In genomic region chr3:52682016-52682415, GRCh38 we compare ENCODE assay signal across 8 cellular contexts. TPM values are rescaled to one million over a fixed set of nuclear protein-coding genes. Genes with fewer than 3 reads are reported as not detected.
DNase-seq lines count a peak whose midpoint lies in the region; ATAC-seq and FAIRE-seq lines count a peak whose summit lies in the region.

No MANE protein-coding gene starts in this region.

- DNase-seq in Daoy (ENCODE audit: low read depth): peak; percentile 71
- peak; percentile 50 for DNase-seq in HTR-8/SVneo (ENCODE audit: insufficient read length, low spot score)
- DNase-seq in activated naive CD8-positive, alpha-beta T cell treated with anti-CD3 and anti-CD28 coated beads, Interleukin-2, amount 10 ng/mL, durations not matched to agents 7 days and 5 days: no peak
- peak; percentile 28 for DNase-seq in iPS-NIHi7 (ENCODE audit: extremely low spot score)
- DNase-seq in stimulated activated naive B cell treated with anti-CD40 and anti-IgM and Interleukin-4, amounts not matched to agents 10 μg/mL and 1 μg/mL and 100 μg/mL, for 72 hours: peak; percentile 45
- no peak for DNase-seq in ureter (ENCODE audit: low spot score)

- POLR2A ChIA-PET in activated naive CD8-positive, alpha-beta T cell treated with anti-CD3 and anti-CD28 coated beads, Interleukin-2, amount 10 ng/mL, durations not matched to agents 7 days and 5 days (lab: Charles Lee): no interaction called here

- no peaks in the 10 kb centered on the region for H3K9me3 Mint-ChIP-seq in activated naive CD8-positive, alpha-beta T cell treated with anti-CD3 and anti-CD28 coated beads, Interleukin-2, amount 10 ng/mL, durations not matched to agents 7 days and 5 days
- no peaks in the 10 kb centered on the region for H3K9me3 Mint-ChIP-seq in stimulated activated naive B cell treated with anti-CD40 and anti-IgM and Interleukin-4, amounts not matched to agents 10 μg/mL and 1 μg/mL and 100 μg/mL, for 72 hours

- no peak for ATAC-seq in activated naive CD8-positive, alpha-beta T cell treated with anti-CD3 and anti-CD28 coated beads, Interleukin-2, amount 10 ng/mL, durations not matched to agents 7 days and 5 days (ENCODE audit: low read depth)
- ATAC-seq in stimulated activated naive B cell treated with anti-CD40 and anti-IgM and Interleukin-4, amounts not matched to agents 10 μg/mL and 1 μg/mL and 100 μg/mL, for 72 hours (replicated peaks): peak; percentile 26 to 61
- ATAC-seq in HG02852 (IDR thresholded peaks at IDR 0.05; ENCODE audit: unreplicated experiment): no peak
- ATAC-seq in HG03442 (IDR thresholded peaks at IDR 0.05; ENCODE audit: unreplicated experiment): no peak

- peak overlapping the region; percentile 14 for H3K27ac Mint-ChIP-seq in activated naive CD8-positive, alpha-beta T cell treated with anti-CD3 and anti-CD28 coated beads, Interleukin-2, amount 10 ng/mL, durations not matched to agents 7 days and 5 days
- H3K27ac Mint-ChIP-seq in stimulated activated naive B cell treated with anti-CD40 and anti-IgM and Interleukin-4, amounts not matched to agents 10 μg/mL and 1 μg/mL and 100 μg/mL, for 72 hours: peak overlapping the region; percentile 86

- peaks cover 29% of the 10 kb centered on the region for H3K4me1 Mint-ChIP-seq in activated naive CD8-positive, alpha-beta T cell treated with anti-CD3 and anti-CD28 coated beads, Interleukin-2, amount 10 ng/mL, durations not matched to agents 7 days and 5 days
- peaks cover 11 to 50% of the 10 kb centered on the region in 2 donors for H3K4me1 Mint-ChIP-seq in stimulated activated naive B cell treated with anti-CD40 and anti-IgM and Interleukin-4, amounts not matched to agents 10 μg/mL and 1 μg/mL and 100 μg/mL, for 72 hours

- H3K36me3 Mint-ChIP-seq in activated naive CD8-positive, alpha-beta T cell treated with anti-CD3 and anti-CD28 coated beads, Interleukin-2, amount 10 ng/mL, durations not matched to agents 7 days and 5 days: peaks cover 13% of the 10 kb centered on the region
- H3K36me3 Mint-ChIP-seq in stimulated activated naive B cell treated with anti-CD40 and anti-IgM and Interleukin-4, amounts not matched to agents 10 μg/mL and 1 μg/mL and 100 μg/mL, for 72 hours: peaks cover 26 to 38% of the 10 kb centered on the region in 2 donors

- H3K4me3 Mint-ChIP-seq in activated naive CD8-positive, alpha-beta T cell treated with anti-CD3 and anti-CD28 coated beads, Interleukin-2, amount 10 ng/mL, durations not matched to agents 7 days and 5 days: peak overlapping the region; percentile 6
- H3K4me3 Mint-ChIP-seq in stimulated activated naive B cell treated with anti-CD40 and anti-IgM and Interleukin-4, amounts not matched to agents 10 μg/mL and 1 μg/mL and 100 μg/mL, for 72 hours: peak overlapping the region; percentile 14 to 35

- H3K27me3 Mint-ChIP-seq in activated naive CD8-positive, alpha-beta T cell treated with anti-CD3 and anti-CD28 coated beads, Interleukin-2, amount 10 ng/mL, durations not matched to agents 7 days and 5 days: no peaks in the 10 kb centered on the region
- H3K27me3 Mint-ChIP-seq in stimulated activated naive B cell treated with anti-CD40 and anti-IgM and Interleukin-4, amounts not matched to agents 10 μg/mL and 1 μg/mL and 100 μg/mL, for 72 hours: no peaks in the 10 kb centered on the region

- FAIRE-seq in HTR-8/SVneo (lab: Jason Lieb, UNC): peak; percentile 67

RNA-seq across cellular contexts. Expression of gene PBRM1, which starts 3.7 kb away (rescaled TPM):
- total RNA-seq in Daoy (2014; rRNA removed; shearing (Covaris generic)): 34.1 and 36.7 TPM in 2 replicates
- total RNA-seq in activated naive CD8-positive, alpha-beta T cell treated with anti-CD3 and anti-CD28 coated beads, Interleukin-2, amount 10 ng/mL, durations not matched to agents 7 days and 5 days: 10 to 100 TPM; 73.5 to 77.0 TPM
- total RNA-seq in ureter: 82.3 TPM

RNA-seq across cellular contexts. Expression of gene GNL3, which starts 3.8 kb away (rescaled TPM):
- 203 and 268 TPM in 2 replicates for total RNA-seq in Daoy (2014; rRNA removed; shearing (Covaris generic))
- total RNA-seq in activated naive CD8-positive, alpha-beta T cell treated with anti-CD3 and anti-CD28 coated beads, Interleukin-2, amount 10 ng/mL, durations not matched to agents 7 days and 5 days: 10 to 100 TPM; 72.5 to 75.9 TPM
- total RNA-seq in ureter: 174 TPM

RNA-seq across cellular contexts. Expression of gene GLT8D1, which starts 23.6 kb away (rescaled TPM):
- 37.7 and 62.4 TPM in 2 replicates for total RNA-seq in Daoy (2014; rRNA removed; shearing (Covaris generic))
- 10 to 100 TPM; 44.6 to 45.7 TPM for total RNA-seq in activated naive CD8-positive, alpha-beta T cell treated with anti-CD3 and anti-CD28 coated beads, Interleukin-2, amount 10 ng/mL, durations not matched to agents 7 days and 5 days
- total RNA-seq in ureter: 52.3 TPM

RNA-seq across cellular contexts. Expression of gene SPCS1, which starts 23.9 kb away (rescaled TPM):
- 120 and 132 TPM in 2 replicates for total RNA-seq in Daoy (2014; rRNA removed; shearing (Covaris generic))
- total RNA-seq in activated naive CD8-positive, alpha-beta T cell treated with anti-CD3 and anti-CD28 coated beads, Interleukin-2, amount 10 ng/mL, durations not matched to agents 7 days and 5 days: 10 to 100 TPM; 90.1 to 90.4 TPM
- total RNA-seq in ureter: 125 TPM

Comparison
In these comparisons a context has a peak if more than half of its experiments do, and no peak if none do; other contexts are left out.
1. DNase-seq: peak in Daoy (single experiment), HTR-8/SVneo (single experiment), iPS-NIHi7 (single experiment) and stimulated activated naive B cell treated with anti-CD40 and anti-IgM and Interleukin-4, amounts not matched to agents 10 μg/mL and 1 μg/mL and 100 μg/mL, for 72 hours (single experiment); none in activated naive CD8-positive, alpha-beta T cell treated with anti-CD3 and anti-CD28 coated beads, Interleukin-2, amount 10 ng/mL, durations not matched to agents 7 days and 5 days (single experiment) and ureter (single experiment).
2. ATAC-seq: peak in stimulated activated naive B cell treated with anti-CD40 and anti-IgM and Interleukin-4, amounts not matched to agents 10 μg/mL and 1 μg/mL and 100 μg/mL, for 72 hours (2 of 2); none in activated naive CD8-positive, alpha-beta T cell treated with anti-CD3 and anti-CD28 coated beads, Interleukin-2, amount 10 ng/mL, durations not matched to agents 7 days and 5 days (single experiment), HG02852 (single experiment) and HG03442 (single experiment).